ENCODE assay signal across 2 cellular contexts in the genomic region with DNA sequence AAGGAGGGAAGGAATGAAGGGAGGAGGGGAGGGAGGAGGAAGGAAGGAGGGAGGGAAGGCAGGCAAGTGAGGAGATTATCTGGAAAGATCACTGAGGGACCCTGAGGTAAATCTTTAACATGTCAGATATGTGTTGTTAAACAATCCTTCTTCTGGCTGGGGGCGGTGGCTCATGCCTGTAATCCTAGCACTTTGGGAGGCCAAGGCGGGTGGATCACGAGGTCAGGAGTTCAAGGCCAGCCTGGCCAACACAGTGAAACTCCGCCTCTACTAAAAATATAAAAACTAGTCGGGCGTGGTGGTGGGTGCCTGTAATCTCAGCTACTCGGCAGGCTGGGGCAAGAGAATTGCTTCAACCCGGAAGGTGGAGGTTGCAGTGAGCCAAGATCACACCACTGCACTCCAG. TPM values are rescaled to one million over a fixed set of nuclear protein-coding genes. Genes with fewer than 3 reads are reported as not detected.
"Had no signal": no experiment of that assay in that cellular context is flagged by ENCODE, and none has a peak within 500 bp of the region (broad histone marks: within the 10 kb centered on the region; RNA-seq: fewer than 3 reads in every experiment).

No MANE protein-coding gene starts in this region.

RNA-seq across cellular contexts. Expression of a gene that starts 37.8 kb away (rescaled TPM):
- total RNA-seq: activated naive CD4-positive, alpha-beta T cell treated with anti-CD3 and anti-CD28 coated beads, Interleukin-2, amount 50 U/mL, for 72 hours; natural killer cell had no signal
